ENCODE assay signal across 11 cellular contexts in the genomic region with DNA sequence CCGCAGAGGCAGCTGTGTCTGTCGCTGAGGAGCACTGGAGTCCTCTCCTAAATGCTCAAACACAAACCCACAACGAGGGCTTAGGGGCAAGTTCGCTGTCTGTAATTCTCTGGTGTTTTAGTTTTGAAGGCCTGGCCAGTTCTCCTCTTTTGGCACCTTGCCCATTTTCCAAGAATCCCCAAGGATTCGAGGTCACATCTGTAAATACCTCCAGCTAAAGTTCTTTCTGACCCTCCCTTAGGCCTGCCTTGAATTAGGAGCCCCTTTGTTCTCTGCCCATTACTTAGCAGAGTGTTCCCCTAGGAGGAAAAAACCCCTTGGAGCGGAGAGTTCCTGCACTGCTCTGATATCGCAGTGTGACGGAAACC. TPM values are rescaled to one million over a fixed set of nuclear protein-coding genes. Genes with fewer than 3 reads are reported as not detected.
DNase-seq lines count a peak whose midpoint lies in the region; ATAC-seq and TF ChIP-seq lines count a peak whose summit lies in the region.
"Had no signal": no experiment of that assay in that cellular context is flagged by ENCODE, and none has a peak within 500 bp of the region (broad histone marks: within the 10 kb centered on the region; RNA-seq: fewer than 3 reads in every experiment).

No MANE protein-coding gene starts in this region.

- CTCF ChIA-PET in T-cell (lab: Charles Lee) = no interaction called here

- H3K27me3 Mint-ChIP-seq in T-cell = no peaks in the 10 kb centered on the region
- H3K27me3 Mint-ChIP-seq: central memory CD8-positive, alpha-beta T cell; stimulated activated naive CD8-positive, alpha-beta T cell treated with anti-CD3 and anti-CD28 coated beads, Interleukin-15, amount 100 ng/mL, for 72 hours had no signal

- peaks cover 53% of the 10 kb centered on the region for H3K4me1 ChIP-seq in left ventricle myocardium inferior

- intact Hi-C loops in left ventricle myocardium inferior (cut with micrococcal nuclease) = no loop called here

- POLR2A ChIA-PET in T-cell (lab: Charles Lee) = no interaction called here

- H3K4me1 Mint-ChIP-seq in T-cell = peaks cover 16 to 29% (median 26%) of the 10 kb centered on the region in 3 donors
- H3K4me1 Mint-ChIP-seq in stimulated activated effector memory CD8-positive, alpha-beta T cell treated with anti-CD3 and anti-CD28 coated beads, Interleukin-12 subunit alpha, Interleukin-12 subunit beta, amount 100 ng/mL, for 72 hours = peaks cover 18% of the 10 kb centered on the region

- H3K4me3 ChIP-seq in left ventricle myocardium inferior = no peak overlapping the region
- H3K4me3 ChIP-seq: GM12878 had no signal

- H3K27me3 ChIP-seq in left ventricle myocardium inferior (ENCODE audit: low read depth) = no peaks in the 10 kb centered on the region

- H3K9me3 Mint-ChIP-seq in T-cell = no peaks in the 10 kb centered on the region
- no peaks in the 10 kb centered on the region for H3K9me3 Mint-ChIP-seq in stimulated activated effector memory CD8-positive, alpha-beta T cell treated with anti-CD3 and anti-CD28 coated beads, Interleukin-12 subunit alpha, Interleukin-12 subunit beta, amount 100 ng/mL, for 72 hours
- H3K9me3 Mint-ChIP-seq: central memory CD8-positive, alpha-beta T cell; stimulated activated naive CD8-positive, alpha-beta T cell treated with anti-CD3 and anti-CD28 coated beads, Interleukin-15, amount 100 ng/mL, for 72 hours had no signal

- no peaks in the 10 kb centered on the region for H3K9me3 ChIP-seq in left ventricle myocardium inferior (replicated peaks)

- H3K36me3 Mint-ChIP-seq in T-cell = peaks cover 12% of the 10 kb centered on the region
- peaks cover 17% of the 10 kb centered on the region for H3K36me3 Mint-ChIP-seq in stimulated activated effector memory CD8-positive, alpha-beta T cell treated with anti-CD3 and anti-CD28 coated beads, Interleukin-12 subunit alpha, Interleukin-12 subunit beta, amount 100 ng/mL, for 72 hours

- peak; percentile 30 for DNase-seq in NCI-H82 (lab: John Stamatoyannopoulos, UW)
- DNase-seq in NCI-H82 treated with DMSO at 0.1 percent for 48 hours (lab: John Stamatoyannopoulos, UW; ENCODE audit: unreplicated experiment) = no peak
- DNase-seq in T-cell = no peak
- no peak for DNase-seq in left ventricle myocardium inferior
- DNase-seq in stimulated activated effector memory CD8-positive, alpha-beta T cell treated with anti-CD3 and anti-CD28 coated beads, Interleukin-12 subunit alpha, Interleukin-12 subunit beta, amount 100 ng/mL, for 72 hours (ENCODE audit: low spot score in 2 of 2) = no peak
- no peak for DNase-seq in SHP77 treated with DMSO at 0.1 percent for 48 hours (lab: John Stamatoyannopoulos, UW)
- no peak for DNase-seq in activated CD8-positive, alpha-beta memory T cell treated with anti-CD3 and anti-CD28 coated beads, Interleukin-2, amount 50 U/mL, for 4 hours

- H3K36me3 ChIP-seq in left ventricle myocardium inferior = peaks cover 36% of the 10 kb centered on the region

- H3K4me3 Mint-ChIP-seq in T-cell = peak overlapping the region in 2 of 3 donors; percentile 17 to 86
- no peak overlapping the region for H3K4me3 Mint-ChIP-seq in stimulated activated effector memory CD8-positive, alpha-beta T cell treated with anti-CD3 and anti-CD28 coated beads, Interleukin-12 subunit alpha, Interleukin-12 subunit beta, amount 100 ng/mL, for 72 hours

- ATAC-seq in T-cell (replicated peaks in 1 of 4) (no peak), GM21390 (IDR thresholded peaks at IDR 0.05; ENCODE audit: unreplicated experiment) (no peak)
- ATAC-seq in stimulated activated effector memory CD8-positive, alpha-beta T cell treated with anti-CD3 and anti-CD28 coated beads, Interleukin-12 subunit alpha, Interleukin-12 subunit beta, amount 100 ng/mL, for 72 hours = no peak

- H3K27ac ChIP-seq in left ventricle myocardium inferior (replicated peaks) = peak overlapping the region; percentile 91

- TF ChIP-seq CTCF in left ventricle myocardium inferior (IDR thresholded peaks at IDR 0.05; ENCODE audit: borderline replicate concordance) = no peak

- peak overlapping the region; percentile 39 to 98 for H3K27ac Mint-ChIP-seq in T-cell
- peak overlapping the region; percentile 98 for H3K27ac Mint-ChIP-seq in stimulated activated effector memory CD8-positive, alpha-beta T cell treated with anti-CD3 and anti-CD28 coated beads, Interleukin-12 subunit alpha, Interleukin-12 subunit beta, amount 100 ng/mL, for 72 hours

RNA-seq across cellular contexts. Expression of a gene that starts 0.7 kb away (rescaled TPM):
- total RNA-seq in T-cell = 10 to 100 TPM; 16.4 to 27.5 (median 20.0) TPM
- total RNA-seq in left ventricle myocardium inferior = 10.4 TPM

RNA-seq across cellular contexts. Expression of a gene that starts 31.0 kb away (rescaled TPM):
- total RNA-seq in T-cell = 10 to 100 TPM; 74.7 to 99.3 (median 92.7) TPM
- 31.9 TPM for total RNA-seq in left ventricle myocardium inferior
